15 cellular contexts compared by ENCODE assay signal in genomic region chr17:1598399-1599095, GRCh38. TPM values are rescaled to one million over a fixed set of nuclear protein-coding genes. Genes with fewer than 3 reads are reported as not detected.
DNase-seq lines count a peak whose midpoint lies in the region; ATAC-seq, FAIRE-seq and TF ChIP-seq lines count a peak whose summit lies in the region.
"Had no signal": no experiment of that assay in that cellular context is flagged by ENCODE, and none has a peak within 500 bp of the region (broad histone marks: within the 10 kb centered on the region; RNA-seq: fewer than 3 reads in every experiment).

No MANE protein-coding gene starts in this region.

- intact Hi-C loops in left colon (cut with DNase I, micrococcal nuclease) (no loop called here), upper lobe of right lung (cut with DNase I) (no loop called here)

- ATAC-seq in left colon (peak; percentile 8), upper lobe of right lung (peak; percentile 29)

- H3K4me1 ChIP-seq in OCI-LY1 (ENCODE audit: insufficient read depth, low read length, severe bottlenecking) (peaks cover 21% of the 10 kb centered on the region), osteoblast (ENCODE audit: insufficient read depth, low read length) (no peaks in the 10 kb centered on the region), upper lobe of right lung (no peaks in the 10 kb centered on the region)

- no peaks in the 10 kb centered on the region for H3F3A ChIP-seq in OCI-LY1 (ENCODE audit: insufficient read depth, low read length)

- H4K20me1 ChIP-seq in OCI-LY1 (ENCODE audit: insufficient read depth, low read length) (no peaks in the 10 kb centered on the region), osteoblast (ENCODE audit: insufficient read depth, low read length) (no peaks in the 10 kb centered on the region)

- DNase-seq in left colon (no peak), osteoblast (ENCODE audit: insufficient read length, low spot score, missing footprints) (peak; percentile 59), upper lobe of right lung (no peak), NCI-H446 treated with DMSO at 0.1 percent for 48 hours (lab: John Stamatoyannopoulos, UW) (no peak), GM12891 (ENCODE audit: insufficient read length, low spot score) (no peak)
- no peak for DNase-seq in effector CD4-positive, alpha-beta T cell
- DNase-seq: CD4-positive, CD25-positive, alpha-beta regulatory T cell; H9; NCI-H1930; NCI-H2171; NCI-H774; SIG-M5 had no signal

- H2AFZ ChIP-seq in OCI-LY1 (ENCODE audit: low read length) (no peak overlapping the region), osteoblast (ENCODE audit: low read length) (no peak overlapping the region)

- H3K27me3 ChIP-seq in OCI-LY1 (ENCODE audit: insufficient read depth, low read length) (no peaks in the 10 kb centered on the region), osteoblast (ENCODE audit: insufficient read depth, low read length) (no peaks in the 10 kb centered on the region), upper lobe of right lung (no peaks in the 10 kb centered on the region)

- no peak overlapping the region for H3K9ac ChIP-seq in OCI-LY1 (ENCODE audit: low read length)

- FAIRE-seq in GM12891 (lab: Jason Lieb, UNC), result no peak
- FAIRE-seq: RCC 7860 had no signal

- no peaks in the 10 kb centered on the region for H3K79me2 ChIP-seq in OCI-LY1 (ENCODE audit: insufficient read depth, low read length)
- H3K79me2 ChIP-seq in osteoblast (ENCODE audit: insufficient read depth, low read length), result no peaks in the 10 kb centered on the region

- no peak for TF ChIP-seq POLR2A in GM12891 (IDR thresholded peaks at IDR 0.05; ENCODE audit: low read depth, low read length)

- no peaks in the 10 kb centered on the region for H3K9me2 ChIP-seq in OCI-LY1 (ENCODE audit: low read depth, low read length)

- H3K4me2 ChIP-seq in OCI-LY1 (ENCODE audit: low read length) (no peak overlapping the region), osteoblast (ENCODE audit: insufficient read depth, low read length) (no peak overlapping the region)

- peaks cover 10% of the 10 kb centered on the region; the same call in 1 of the 2 replicates for H3K9me3 ChIP-seq in OCI-LY1 (ENCODE audit: low read length)
- no peaks in the 10 kb centered on the region for H3K9me3 ChIP-seq in osteoblast (ENCODE audit: low read depth, low read length)
- no peaks in the 10 kb centered on the region for H3K9me3 ChIP-seq in upper lobe of right lung

- H3K27ac ChIP-seq in OCI-LY1 (ENCODE audit: low read depth, low read length, poor library complexity, severe bottlenecking) (peak overlapping the region; percentile 18), osteoblast (ENCODE audit: low read depth, low read length) (no peak overlapping the region), upper lobe of right lung (peak overlapping the region; percentile 71)

- H3K36me3 ChIP-seq in OCI-LY1 (ENCODE audit: insufficient read depth, low read length), result peaks cover 62% of the 10 kb centered on the region
- H3K36me3 ChIP-seq in osteoblast (ENCODE audit: insufficient read depth, low read length), result no peaks in the 10 kb centered on the region
- H3K36me3 ChIP-seq in upper lobe of right lung, result no peaks in the 10 kb centered on the region

- H3K4me3 ChIP-seq in OCI-LY1 (ENCODE audit: low read depth, low read length, poor library complexity, severe bottlenecking) (no peak overlapping the region), osteoblast (ENCODE audit: insufficient read depth, low read length) (no peak overlapping the region), upper lobe of right lung (no peak overlapping the region)

- TF ChIP-seq CTCF in OCI-LY1 (IDR thresholded peaks at IDR 0.05; ENCODE audit: low read length), result no peak
- no peak for TF ChIP-seq CTCF in osteoblast (IDR thresholded peaks at IDR 0.05; ENCODE audit: extremely low read depth, low read depth, low read length)
- TF ChIP-seq CTCF in upper lobe of right lung (IDR thresholded peaks at IDR 0.05), result no peak

TF ChIP-seq in GM12891, 5 proteins besides CTCF, POLR2A, EP300 and RAD21:
- TF ChIP-seq POLR2AphosphoS5 (IDR thresholded peaks at IDR 0.05; ENCODE audit: low read depth, low read length), result no peak
- TF ChIP-seq TAF1 (IDR thresholded peaks at IDR 0.05; ENCODE audit: low read depth, low read length), result no peak
- TF ChIP-seq PAX5 (IDR thresholded peaks at IDR 0.05; ENCODE audit: insufficient read depth, low read length, severe bottlenecking), result no peak
- no peak for TF ChIP-seq SPI1 (IDR thresholded peaks at IDR 0.05; ENCODE audit: low read depth, low read length)
- no peak for TF ChIP-seq POU2F2 (IDR thresholded peaks at IDR 0.05; ENCODE audit: low read depth, low read length)

RNA-seq across cellular contexts. Expression of gene SLC43A2, which starts 30.1 kb away (rescaled TPM):
- total RNA-seq in left colon (10 to 100 TPM; 19.4 to 22.8 TPM), osteoblast (4.4 and 5.4 TPM in 2 replicates), upper lobe of right lung (39.9 TPM)
- polyA plus RNA-seq in GM12891 (2012; ENCODE audit: low read depth, missing spikeins), result 2.8 TPM

RNA-seq across cellular contexts. Expression of gene PITPNA, which starts 36.0 kb away (rescaled TPM):
- total RNA-seq in left colon (10 to 100 TPM; 75.5 to 94.3 TPM), osteoblast (19.2 and 21.5 TPM in 2 replicates), upper lobe of right lung (81.9 TPM)
- 29.8 TPM for polyA plus RNA-seq in GM12891 (2012; ENCODE audit: low read depth, missing spikeins)

RNA-seq across cellular contexts. Expression of gene SCARF1, which starts 47.0 kb away (rescaled TPM):
- total RNA-seq in left colon (10 to 100 TPM; 10.1 to 10.2 TPM), osteoblast (0.88 and 1.4 TPM in 2 replicates), upper lobe of right lung (48.5 TPM)
- 1.5 TPM for polyA plus RNA-seq in GM12891 (2012; ENCODE audit: low read depth, missing spikeins)
- total RNA-seq: NCI-H460 had no signal

RNA-seq across cellular contexts. Expression of gene RILP, which starts 51.1 kb away (rescaled TPM):
- total RNA-seq in left colon, result 10 to 100 TPM; 48.3 to 51.2 TPM
- total RNA-seq in osteoblast, result 11.2 and 11.6 TPM in 2 replicates
- total RNA-seq in upper lobe of right lung, result 39.5 TPM
- 2.0 TPM for polyA plus RNA-seq in GM12891 (2012; ENCODE audit: low read depth, missing spikeins)
